ENCODE assay signal across 2 cellular contexts in genomic region chr2:46657042-46657504, GRCh38.
TF ChIP-seq lines count a peak whose summit lies in the region.

No MANE protein-coding gene starts in this region.

TF ChIP-seq in K562, 482 proteins besides CTCF, POLR2A, EP300 and RAD21 (continues in another document):
- no peak for TF ChIP-seq MEF2A (IDR thresholded peaks at IDR 0.05; ENCODE audit: control insufficient read depth, low read depth, low read length)
- TF ChIP-seq MYC (IDR thresholded peaks at IDR 0.05; ENCODE audit: low read depth, low read length): no peak
- no peak for TF ChIP-seq MYC (CRISPR knock-in tag; IDR thresholded peaks at IDR 0.05; ENCODE audit: borderline replicate concordance, low read depth)
- peak; percentile 53; the same call in 1 of the 2 replicates for TF ChIP-seq ATF3 (IDR thresholded peaks at IDR 0.05)
- no peak for TF ChIP-seq ATF3 (CRISPR knock-in tag; conservative IDR thresholded peaks at IDR 0.05)
- TF ChIP-seq, protein P1, sequence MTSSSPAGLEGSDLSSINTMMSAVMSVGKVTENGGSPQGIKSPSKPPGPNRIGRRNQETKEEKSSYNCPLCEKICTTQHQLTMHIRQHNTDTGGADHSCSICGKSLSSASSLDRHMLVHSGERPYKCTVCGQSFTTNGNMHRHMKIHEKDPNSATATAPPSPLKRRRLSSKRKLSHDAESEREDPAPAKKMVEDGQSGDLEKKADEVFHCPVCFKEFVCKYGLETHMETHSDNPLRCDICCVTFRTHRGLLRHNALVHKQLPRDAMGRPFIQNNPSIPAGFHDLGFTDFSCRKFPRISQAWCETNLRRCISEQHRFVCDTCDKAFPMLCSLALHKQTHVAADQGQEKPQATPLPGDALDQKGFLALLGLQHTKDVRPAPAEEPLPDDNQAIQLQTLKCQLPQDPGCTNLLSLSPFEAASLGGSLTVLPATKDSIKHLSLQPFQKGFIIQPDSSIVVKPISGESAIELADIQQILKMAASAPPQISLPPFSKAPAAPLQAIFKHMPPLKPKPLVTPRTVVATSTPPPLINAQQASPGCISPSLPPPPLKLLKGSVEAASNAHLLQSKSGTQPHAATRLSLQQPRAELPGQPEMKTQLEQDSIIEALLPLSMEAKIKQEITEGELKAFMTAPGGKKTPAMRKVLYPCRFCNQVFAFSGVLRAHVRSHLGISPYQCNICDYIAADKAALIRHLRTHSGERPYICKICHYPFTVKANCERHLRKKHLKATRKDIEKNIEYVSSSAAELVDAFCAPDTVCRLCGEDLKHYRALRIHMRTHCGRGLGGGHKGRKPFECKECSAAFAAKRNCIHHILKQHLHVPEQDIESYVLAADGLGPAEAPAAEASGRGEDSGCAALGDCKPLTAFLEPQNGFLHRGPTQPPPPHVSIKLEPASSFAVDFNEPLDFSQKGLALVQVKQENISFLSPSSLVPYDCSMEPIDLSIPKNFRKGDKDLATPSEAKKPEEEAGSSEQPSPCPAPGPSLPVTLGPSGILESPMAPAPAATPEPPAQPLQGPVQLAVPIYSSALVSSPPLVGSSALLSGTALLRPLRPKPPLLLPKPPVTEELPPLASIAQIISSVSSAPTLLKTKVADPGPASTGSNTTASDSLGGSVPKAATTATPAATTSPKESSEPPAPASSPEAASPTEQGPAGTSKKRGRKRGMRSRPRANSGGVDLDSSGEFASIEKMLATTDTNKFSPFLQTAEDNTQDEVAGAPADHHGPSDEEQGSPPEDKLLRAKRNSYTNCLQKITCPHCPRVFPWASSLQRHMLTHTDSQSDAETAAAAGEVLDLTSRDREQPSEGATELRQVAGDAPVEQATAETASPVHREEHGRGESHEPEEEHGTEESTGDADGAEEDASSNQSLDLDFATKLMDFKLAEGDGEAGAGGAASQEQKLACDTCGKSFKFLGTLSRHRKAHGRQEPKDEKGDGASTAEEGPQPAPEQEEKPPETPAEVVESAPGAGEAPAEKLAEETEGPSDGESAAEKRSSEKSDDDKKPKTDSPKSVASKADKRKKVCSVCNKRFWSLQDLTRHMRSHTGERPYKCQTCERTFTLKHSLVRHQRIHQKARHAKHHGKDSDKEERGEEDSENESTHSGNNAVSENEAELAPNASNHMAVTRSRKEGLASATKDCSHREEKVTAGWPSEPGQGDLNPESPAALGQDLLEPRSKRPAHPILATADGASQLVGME (CRISPR knock-in tag; IDR thresholded peaks at IDR 0.05): no peak
- no peak for TF ChIP-seq POU5F1 (IDR thresholded peaks at IDR 0.05; ENCODE audit: borderline replicate concordance, low read depth, low read length, partially characterized antibody)
- no peak for TF ChIP-seq KHSRP (IDR thresholded peaks at IDR 0.05)
- no peak for TF ChIP-seq CEBPG (CRISPR knock-in tag; IDR thresholded peaks at IDR 0.05)
- TF ChIP-seq CEBPG (tag; conservative IDR thresholded peaks at IDR 0.05 in 1 of 2, IDR thresholded peaks at IDR 0.05 in 1 of 2): peak in 1 of 2 experiments; percentile 79; a peak in 2 of 4 replicates
- TF ChIP-seq, protein P2, sequence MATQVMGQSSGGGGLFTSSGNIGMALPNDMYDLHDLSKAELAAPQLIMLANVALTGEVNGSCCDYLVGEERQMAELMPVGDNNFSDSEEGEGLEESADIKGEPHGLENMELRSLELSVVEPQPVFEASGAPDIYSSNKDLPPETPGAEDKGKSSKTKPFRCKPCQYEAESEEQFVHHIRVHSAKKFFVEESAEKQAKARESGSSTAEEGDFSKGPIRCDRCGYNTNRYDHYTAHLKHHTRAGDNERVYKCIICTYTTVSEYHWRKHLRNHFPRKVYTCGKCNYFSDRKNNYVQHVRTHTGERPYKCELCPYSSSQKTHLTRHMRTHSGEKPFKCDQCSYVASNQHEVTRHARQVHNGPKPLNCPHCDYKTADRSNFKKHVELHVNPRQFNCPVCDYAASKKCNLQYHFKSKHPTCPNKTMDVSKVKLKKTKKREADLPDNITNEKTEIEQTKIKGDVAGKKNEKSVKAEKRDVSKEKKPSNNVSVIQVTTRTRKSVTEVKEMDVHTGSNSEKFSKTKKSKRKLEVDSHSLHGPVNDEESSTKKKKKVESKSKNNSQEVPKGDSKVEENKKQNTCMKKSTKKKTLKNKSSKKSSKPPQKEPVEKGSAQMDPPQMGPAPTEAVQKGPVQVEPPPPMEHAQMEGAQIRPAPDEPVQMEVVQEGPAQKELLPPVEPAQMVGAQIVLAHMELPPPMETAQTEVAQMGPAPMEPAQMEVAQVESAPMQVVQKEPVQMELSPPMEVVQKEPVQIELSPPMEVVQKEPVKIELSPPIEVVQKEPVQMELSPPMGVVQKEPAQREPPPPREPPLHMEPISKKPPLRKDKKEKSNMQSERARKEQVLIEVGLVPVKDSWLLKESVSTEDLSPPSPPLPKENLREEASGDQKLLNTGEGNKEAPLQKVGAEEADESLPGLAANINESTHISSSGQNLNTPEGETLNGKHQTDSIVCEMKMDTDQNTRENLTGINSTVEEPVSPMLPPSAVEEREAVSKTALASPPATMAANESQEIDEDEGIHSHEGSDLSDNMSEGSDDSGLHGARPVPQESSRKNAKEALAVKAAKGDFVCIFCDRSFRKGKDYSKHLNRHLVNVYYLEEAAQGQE (CRISPR knock-in tag; IDR thresholded peaks at IDR 0.05; ENCODE audit: low read depth): no peak

TF ChIP-seq in liver, 16 proteins besides CTCF, POLR2A, EP300 and RAD21:
- TF ChIP-seq ATF3 (IDR thresholded peaks at IDR 0.05) (no peak), HNF4A (conservative IDR thresholded peaks at IDR 0.05) (peak in 1 of 2 donors; percentile 12), FOXA2 (IDR thresholded peaks at IDR 0.05) (no peak), MAX (IDR thresholded peaks at IDR 0.05) (no peak)
- TF ChIP-seq, protein P3, sequence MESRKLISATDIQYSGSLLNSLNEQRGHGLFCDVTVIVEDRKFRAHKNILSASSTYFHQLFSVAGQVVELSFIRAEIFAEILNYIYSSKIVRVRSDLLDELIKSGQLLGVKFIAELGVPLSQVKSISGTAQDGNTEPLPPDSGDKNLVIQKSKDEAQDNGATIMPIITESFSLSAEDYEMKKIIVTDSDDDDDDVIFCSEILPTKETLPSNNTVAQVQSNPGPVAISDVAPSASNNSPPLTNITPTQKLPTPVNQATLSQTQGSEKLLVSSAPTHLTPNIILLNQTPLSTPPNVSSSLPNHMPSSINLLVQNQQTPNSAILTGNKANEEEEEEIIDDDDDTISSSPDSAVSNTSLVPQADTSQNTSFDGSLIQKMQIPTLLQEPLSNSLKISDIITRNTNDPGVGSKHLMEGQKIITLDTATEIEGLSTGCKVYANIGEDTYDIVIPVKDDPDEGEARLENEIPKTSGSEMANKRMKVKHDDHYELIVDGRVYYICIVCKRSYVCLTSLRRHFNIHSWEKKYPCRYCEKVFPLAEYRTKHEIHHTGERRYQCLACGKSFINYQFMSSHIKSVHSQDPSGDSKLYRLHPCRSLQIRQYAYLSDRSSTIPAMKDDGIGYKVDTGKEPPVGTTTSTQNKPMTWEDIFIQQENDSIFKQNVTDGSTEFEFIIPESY (IDR thresholded peaks at IDR 0.05): no peak
